In genomic region chr9:84136119-84136868, GRCh38 we compare ENCODE assay signal across 12 cellular contexts.
DNase-seq lines count a peak whose midpoint lies in the region; ATAC-seq and TF ChIP-seq lines count a peak whose summit lies in the region.
"Had no signal": no experiment of that assay in that cellular context is flagged by ENCODE, and none has a peak within 500 bp of the region (broad histone marks: within the 10 kb centered on the region; RNA-seq: fewer than 3 reads in every experiment).

No MANE protein-coding gene starts in this region.

- peak; percentile 73 to 74 for ATAC-seq in lower lobe of right lung
- no peak for ATAC-seq in HG03460 (IDR thresholded peaks at IDR 0.05; ENCODE audit: unreplicated experiment)
- ATAC-seq in WTC11, result no peak
- ATAC-seq: natural killer cell; stimulated activated memory B cell treated with anti-CD40 and anti-IgM and Interleukin-4, amounts not matched to agents 10 μg/mL and 1 μg/mL and 100 μg/mL, for 72 hours had no signal

- H3K9me3 Mint-ChIP-seq in WTC11, result peaks cover 3% of the 10 kb centered on the region; the same call in 1 of the 2 replicates
- H3K9me3 Mint-ChIP-seq: activated T-helper 1 cell treated with anti-CD3 and anti-CD28 coated beads, Interleukin-12 subunit alpha, Interleukin-12 subunit beta, Interleukin-2, Interleukin-4 antibody, amounts not matched to agents 30 ng/mL and 10 ng/mL and 1 ng/mL, durations not matched to agents 14 hours and 24 hours and 36 hours; natural killer cell; stimulated activated memory B cell treated with anti-CD40 and anti-IgM and Interleukin-4, amounts not matched to agents 10 μg/mL and 1 μg/mL and 100 μg/mL, for 72 hours had no signal

- no peaks in the 10 kb centered on the region for H3K36me3 Mint-ChIP-seq in WTC11
- H3K36me3 Mint-ChIP-seq: natural killer cell; stimulated activated memory B cell treated with anti-CD40 and anti-IgM and Interleukin-4, amounts not matched to agents 10 μg/mL and 1 μg/mL and 100 μg/mL, for 72 hours had no signal

- no peaks in the 10 kb centered on the region for H3K9me3 ChIP-seq in lower lobe of right lung

- H3K4me3 ChIP-seq in lower lobe of right lung (no peak overlapping the region), dorsolateral prefrontal cortex (no peak overlapping the region)

- peaks cover 25% of the 10 kb centered on the region for H3K4me1 Mint-ChIP-seq in WTC11

- TF ChIP-seq CTCF in lower lobe of right lung (IDR thresholded peaks at IDR 0.05), result no peak
- TF ChIP-seq CTCF in WTC11 (IDR thresholded peaks at IDR 0.05), result no peak
- TF ChIP-seq CTCF in dorsolateral prefrontal cortex (IDR thresholded peaks at IDR 0.05 in 54 of 56, conservative IDR thresholded peaks at IDR 0.05 in 2 of 56; ENCODE audit: low read depth in 1 of 56, partially characterized antibody in 56 of 56), result no peak

- peaks cover 34% of the 10 kb centered on the region for H3K27me3 Mint-ChIP-seq in WTC11 (ENCODE audit: low read depth)

- no peak overlapping the region for H3K4me3 Mint-ChIP-seq in WTC11
- H3K4me3 Mint-ChIP-seq: activated T-helper 1 cell treated with anti-CD3 and anti-CD28 coated beads, Interleukin-12 subunit alpha, Interleukin-12 subunit beta, Interleukin-2, Interleukin-4 antibody, amounts not matched to agents 30 ng/mL and 10 ng/mL and 1 ng/mL, durations not matched to agents 14 hours and 24 hours and 36 hours; natural killer cell; stimulated activated memory B cell treated with anti-CD40 and anti-IgM and Interleukin-4, amounts not matched to agents 10 μg/mL and 1 μg/mL and 100 μg/mL, for 72 hours had no signal

- no peaks in the 10 kb centered on the region for H3K36me3 ChIP-seq in lower lobe of right lung

- intact Hi-C loops in lower lobe of right lung (cut with DNase I) (no loop called here), head of caudate nucleus (cut with DNase I) (no loop called here), dorsolateral prefrontal cortex (cut with DNase I) (no loop called here)

- CTCF ChIA-PET in WTC11 (lab: Charles Lee), result no interaction called here

- no peak overlapping the region for H3K27ac Mint-ChIP-seq in WTC11
- H3K27ac Mint-ChIP-seq: activated T-helper 1 cell treated with anti-CD3 and anti-CD28 coated beads, Interleukin-12 subunit alpha, Interleukin-12 subunit beta, Interleukin-2, Interleukin-4 antibody, amounts not matched to agents 30 ng/mL and 10 ng/mL and 1 ng/mL, durations not matched to agents 14 hours and 24 hours and 36 hours; natural killer cell; stimulated activated memory B cell treated with anti-CD40 and anti-IgM and Interleukin-4, amounts not matched to agents 10 μg/mL and 1 μg/mL and 100 μg/mL, for 72 hours had no signal

- H3K27ac ChIP-seq in lower lobe of right lung, result no peak overlapping the region
- H3K27ac ChIP-seq in dorsolateral prefrontal cortex, result no peak overlapping the region

- H3K27me3 ChIP-seq in lower lobe of right lung (ENCODE audit: low read depth) (peaks cover 15% of the 10 kb centered on the region), dorsolateral prefrontal cortex (peaks cover 0 to 25% (median 11%) of the 10 kb centered on the region in 45 donors)

- POLR2A ChIA-PET in WTC11 (lab: Charles Lee), result interaction anchor here (0.7 kb wide), 1 partner anchor 706 kb away, joined by 3 read pairs; no protein-coding TSS in a partner anchor

- DNase-seq in DMS153 treated with DMSO at 0.1 percent for 48 hours (lab: John Stamatoyannopoulos, UW; ENCODE audit: unreplicated experiment) (peak; percentile 93), NCI-H1417 (lab: John Stamatoyannopoulos, UW) (peak in 2 of 3 experiments; percentile 77 to 89), T1000 (lab: John Stamatoyannopoulos, UW) (peak; percentile 32), lower lobe of right lung (no peak), head of caudate nucleus (no peak), WTC11 (ENCODE audit: low spot score) (no peak), dorsolateral prefrontal cortex (no peak)
- DNase-seq: hypothalamus, natural killer cell had no signal

- H3K4me1 ChIP-seq in lower lobe of right lung, result peaks cover 22% of the 10 kb centered on the region

TF ChIP-seq in WTC11, 78 proteins besides CTCF, POLR2A, EP300 and RAD21 (continues in another document):
- TF ChIP-seq TEAD1 (CRISPR knock-in tag; IDR thresholded peaks at IDR 0.05) (no peak), E2F4 (CRISPR knock-in tag; IDR thresholded peaks at IDR 0.05; ENCODE audit: borderline replicate concordance, low read depth) (no peak), EMX1 (CRISPR knock-in tag; IDR thresholded peaks at IDR 0.05) (no peak), SMAD4 (CRISPR knock-in tag; IDR thresholded peaks at IDR 0.05) (no peak), ZNF396 (CRISPR knock-in tag; IDR thresholded peaks at IDR 0.05; ENCODE audit: borderline replicate concordance) (no peak), IRF1 (CRISPR knock-in tag; IDR thresholded peaks at IDR 0.05) (no peak), TP53 (CRISPR knock-in tag; IDR thresholded peaks at IDR 0.05) (no peak), FOXP4 (CRISPR knock-in tag; IDR thresholded peaks at IDR 0.05) (no peak), ATF6 (CRISPR knock-in tag; IDR thresholded peaks at IDR 0.05) (no peak), ZNF121 (CRISPR knock-in tag; IDR thresholded peaks at IDR 0.05) (no peak), RORB (CRISPR knock-in tag; IDR thresholded peaks at IDR 0.05) (no peak), FOXK1 (CRISPR knock-in tag; IDR thresholded peaks at IDR 0.05) (no peak), HMGXB4 (CRISPR knock-in tag; IDR thresholded peaks at IDR 0.05) (no peak), CBFB (CRISPR knock-in tag; IDR thresholded peaks at IDR 0.05; ENCODE audit: low read depth) (no peak), ZNF671 (CRISPR knock-in tag; IDR thresholded peaks at IDR 0.05) (no peak)

Comparison
In these comparisons a context has a peak if more than half of its experiments do, and no peak if none do; other contexts are left out.
1. DNase-seq: peak in DMS153 treated with DMSO at 0.1 percent for 48 hours (single experiment), NCI-H1417 (2 of 3) and T1000 (single experiment); none in lower lobe of right lung (single experiment), head of caudate nucleus (0 of 42), WTC11 (single experiment) and dorsolateral prefrontal cortex (0 of 10).
2. ATAC-seq: peak in lower lobe of right lung (2 of 2); none in HG03460 (single experiment) and WTC11 (single experiment).